1 cellular context compared by ENCODE assay signal in genomic region chr5:172303996-172304335, GRCh38.
TF ChIP-seq lines count a peak whose summit lies in the region.

No MANE protein-coding gene starts in this region.

TF ChIP-seq in GM23338, 12 proteins besides CTCF, POLR2A, EP300 and RAD21 (continued from another document):
- TF ChIP-seq ZNF331 (CRISPR knock-in tag; IDR thresholded peaks at IDR 0.05; ENCODE audit: low read depth): no peak
